8 cellular contexts compared by ENCODE assay signal in genomic region chr9:98101868-98102273, GRCh38.
DNase-seq lines count a peak whose midpoint lies in the region; ATAC-seq lines count a peak whose summit lies in the region.

No MANE protein-coding gene starts in this region.

- peak; percentile 89 for ATAC-seq in HG03095 (IDR thresholded peaks at IDR 0.05; ENCODE audit: unreplicated experiment)

- DNase-seq in SIG-M5 treated with dmso at 0.1 percent for 504 hours (lab: John Stamatoyannopoulos, UW; ENCODE audit: unreplicated experiment) (peak; percentile 22), SIG-M5 (lab: John Stamatoyannopoulos, UW) (no peak), AG08396 (ENCODE audit: low spot score) (no peak), globus pallidus (ENCODE audit: low spot score) (no peak)
- DNase-seq in NK-92 treated with Interleukin-12 subunit alpha and Interleukin-12 subunit beta, amount 100 ng/mL, for 24 hours (lab: John Stamatoyannopoulos, UW), result peak; percentile 85
- DNase-seq in activated T-helper 9 cell treated with anti-CD3 and anti-CD28 coated beads, Interleukin-2, amount 50 U/mL, for 16 hours (ENCODE audit: low read depth), result peak; percentile 58
- DNase-seq in stimulated activated CD4-positive, alpha-beta T cell treated with anti-CD3 and anti-CD28 coated beads, Interleukin-15, amount 100 ng/mL, for 24 hours, result peak; percentile 78

Comparison
In these comparisons a context has a peak if more than half of its experiments do, and no peak if none do; other contexts are left out.
1. DNase-seq: peak in SIG-M5 treated with dmso at 0.1 percent for 504 hours (single experiment), NK-92 treated with Interleukin-12 subunit alpha and Interleukin-12 subunit beta, amount 100 ng/mL, for 24 hours (single experiment), activated T-helper 9 cell treated with anti-CD3 and anti-CD28 coated beads, Interleukin-2, amount 50 U/mL, for 16 hours (single experiment) and stimulated activated CD4-positive, alpha-beta T cell treated with anti-CD3 and anti-CD28 coated beads, Interleukin-15, amount 100 ng/mL, for 24 hours (single experiment); none in SIG-M5 (single experiment), AG08396 (single experiment) and globus pallidus (single experiment).